ENCODE assay signal across 10 cellular contexts in the genomic region with DNA sequence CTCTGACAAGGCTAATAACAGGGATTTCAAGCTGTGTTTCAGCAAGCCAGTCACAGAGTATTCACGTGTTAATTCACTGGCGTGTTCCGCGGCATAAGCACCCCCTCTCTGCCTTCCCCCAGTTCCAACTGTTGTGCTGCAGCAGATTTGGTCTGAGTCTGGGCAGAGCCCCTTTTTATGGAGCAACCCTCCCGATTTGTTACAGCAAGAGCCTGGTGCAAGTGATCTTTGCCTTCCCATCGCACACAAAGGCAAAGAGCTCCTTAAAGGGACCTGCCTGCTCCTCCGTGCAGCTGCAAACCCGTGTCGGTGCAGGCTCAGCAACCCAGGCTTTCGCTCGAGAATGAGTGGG.
DNase-seq lines count a peak whose midpoint lies in the region; TF ChIP-seq lines count a peak whose summit lies in the region.
"Had no signal": no experiment of that assay in that cellular context is flagged by ENCODE, and none has a peak within 500 bp of the region (broad histone marks: within the 10 kb centered on the region; RNA-seq: fewer than 3 reads in every experiment).

No MANE protein-coding gene starts in this region.

- in situ Hi-C loops in astrocyte of the cerebellum (cut with HindIII; ENCODE audit: low sequenced_read_pairs): no loop called here

- peak; percentile 28 for DNase-seq in NCI-H1105 treated with DMSO at 0.1 percent for 48 hours (lab: John Stamatoyannopoulos, UW)
- DNase-seq in NCI-H1105 (lab: John Stamatoyannopoulos, UW): no peak
- DNase-seq in astrocyte of the cerebellum (ENCODE audit: low read depth): no peak
- DNase-seq in HCEC 1CT: no peak
- no peak for DNase-seq in COR-L47 (lab: John Stamatoyannopoulos, UW)
- DNase-seq in ureter (ENCODE audit: low spot score): no peak
- DNase-seq: brain microvascular endothelial cell; NK-92 treated with Interleukin-12 subunit alpha and Interleukin-12 subunit beta, amount 100 ng/mL, for 24 hours had no signal

- no peak overlapping the region for H3K9ac ChIP-seq in subcutaneous abdominal adipose tissue (ENCODE audit: low read length in 5 of 5)

- H3K4me3 ChIP-seq in astrocyte of the cerebellum (ENCODE audit: low read depth, low read length) (peak overlapping the region; percentile 23), subcutaneous abdominal adipose tissue (ENCODE audit: low read depth in 1 of 5, low read length in 5 of 5) (peak overlapping the region; percentile 36 to 58 (median 54))

- no peaks in the 10 kb centered on the region for H3K9me3 ChIP-seq in subcutaneous abdominal adipose tissue (ENCODE audit: control insufficient read depth in 5 of 5, low read length in 5 of 5)

- H3K36me3 ChIP-seq in subcutaneous abdominal adipose tissue (ENCODE audit: control insufficient read depth in 5 of 5, insufficient read depth in 5 of 5, low read length in 5 of 5): no peaks in the 10 kb centered on the region
- H3K36me3 ChIP-seq: brain microvascular endothelial cell had no signal

- H3K27ac ChIP-seq in layer of hippocampus (ENCODE audit: low read depth, low read length) (peak overlapping the region; percentile 27), subcutaneous abdominal adipose tissue (ENCODE audit: low read depth, low read length) (no peak overlapping the region)
- H3K27ac ChIP-seq: brain microvascular endothelial cell had no signal

- no peaks in the 10 kb centered on the region for H3K27me3 ChIP-seq in layer of hippocampus (ENCODE audit: control insufficient read depth, insufficient read depth, low read length)
- peaks cover 9 to 24% (median 16%) of the 10 kb centered on the region in 5 donors for H3K27me3 ChIP-seq in subcutaneous abdominal adipose tissue (ENCODE audit: control insufficient read depth in 5 of 5, insufficient read depth in 4 of 5, low read length in 5 of 5)

- TF ChIP-seq CTCF in astrocyte of the cerebellum (IDR thresholded peaks at IDR 0.05; ENCODE audit: low read depth, low read length, missing control alignments): no peak

- peaks cover 0 to 17% (median 14%) of the 10 kb centered on the region in 5 donors for H3K4me1 ChIP-seq in subcutaneous abdominal adipose tissue (ENCODE audit: control insufficient read depth in 5 of 5, insufficient read depth in 5 of 5, low read length in 5 of 5)
